Comparison of ENCODE assay signal across 32 cellular contexts in the genomic region with DNA sequence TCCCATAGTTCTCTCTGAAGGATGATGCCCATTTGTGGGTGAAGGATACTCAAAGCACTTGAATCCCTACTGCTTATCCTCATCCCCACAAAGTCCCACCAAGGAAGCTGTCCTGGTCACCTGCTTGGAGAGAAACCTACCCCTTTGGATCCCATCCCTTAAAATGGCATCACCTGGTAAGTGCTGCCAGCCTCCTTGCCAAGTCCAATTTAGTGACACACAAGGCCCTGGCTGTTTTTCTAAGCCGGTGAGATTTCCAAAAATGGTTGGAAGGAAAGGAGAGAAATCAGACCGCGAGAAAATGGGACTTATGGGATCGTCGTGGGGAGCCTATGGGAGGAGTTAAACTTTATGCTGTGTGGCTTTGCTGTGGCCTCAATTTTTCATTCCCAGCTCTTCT.
"Had no signal": no experiment of that assay in that cellular context is flagged by ENCODE, and none has a peak within 500 bp of the region (broad histone marks: within the 10 kb centered on the region; RNA-seq: fewer than 3 reads in every experiment).

No MANE protein-coding gene starts in this region.

- H3K4me3 Mint-ChIP-seq: activated B cell treated with CpG ODN at 0.5 μM for 24 hours; activated CD4-positive, alpha-beta memory T cell treated with anti-CD3 and anti-CD28 coated beads for 36 hours; activated CD4-positive, alpha-beta T cell treated with anti-CD3 and anti-CD28 coated beads, Interleukin-2, amount 10 ng/mL, durations not matched to agents 24 days and 14 days; activated CD8-positive, alpha-beta T cell treated with anti-CD3 and anti-CD28 coated beads for 36 hours; activated naive CD4-positive, alpha-beta T cell treated with anti-CD3 and anti-CD28 coated beads for 36 hours; activated naive CD4-positive, alpha-beta T cell treated with anti-CD3 and anti-CD28 coated beads, Interleukin-2, amount 50 U/mL, for 24 hours; activated naive CD8-positive, alpha-beta T cell treated with anti-CD3 and anti-CD28 coated beads for 36 hours; activated T-cell treated with anti-CD3 and anti-CD28 coated beads, Interleukin-2, amount 50 U/mL, for 4 hours; activated T-cell treated with anti-CD3 and anti-CD28 coated beads, Interleukin-2, amount 50 U/mL, for 72 hours; activated T-helper 1 cell treated with anti-CD3 and anti-CD28 coated beads, Interleukin-12 subunit alpha, Interleukin-12 subunit beta, Interleukin-2, Interleukin-4 antibody, amounts not matched to agents 30 ng/mL and 10 ng/mL and 1 ng/mL, durations not matched to agents 14 hours and 24 hours and 36 hours; activated T-helper 17 cell treated with anti-CD3 and anti-CD28 coated beads, Interleukin-2, amount 50 U/mL, for 72 hours; T-helper 1 cell treated with Interleukin-12 subunit alpha and Interleukin-12 subunit beta and Interleukin-4 antibody, amounts not matched to agents 30 μg/mL and 1 μg/mL, for 36 hours; T-helper 2 cell treated with Interferon-gamma antibody and Interleukin-4, amounts not matched to agents 5 μg/mL and 100 μg/mL, for 36 hours had no signal

- H3K9me3 Mint-ChIP-seq: activated B cell treated with CpG ODN at 0.5 μM for 24 hours; activated CD4-positive, alpha-beta memory T cell treated with anti-CD3 and anti-CD28 coated beads for 36 hours; activated CD8-positive, alpha-beta T cell treated with anti-CD3 and anti-CD28 coated beads for 36 hours; activated naive CD4-positive, alpha-beta T cell treated with anti-CD3 and anti-CD28 coated beads for 36 hours; activated naive CD4-positive, alpha-beta T cell treated with anti-CD3 and anti-CD28 coated beads, Interleukin-2, amount 50 U/mL, for 24 hours; activated T-helper 1 cell treated with anti-CD3 and anti-CD28 coated beads, Interleukin-12 subunit alpha, Interleukin-12 subunit beta, Interleukin-2, Interleukin-4 antibody, amounts not matched to agents 30 ng/mL and 10 ng/mL and 1 ng/mL, durations not matched to agents 14 hours and 24 hours and 36 hours had no signal

- H3K27me3 Mint-ChIP-seq: activated B cell treated with CpG ODN at 0.5 μM for 24 hours; activated CD4-positive, alpha-beta memory T cell treated with anti-CD3 and anti-CD28 coated beads for 36 hours; activated naive CD4-positive, alpha-beta T cell treated with anti-CD3 and anti-CD28 coated beads, Interleukin-2, amount 50 U/mL, for 24 hours; activated naive CD8-positive, alpha-beta T cell treated with anti-CD3 and anti-CD28 coated beads for 36 hours had no signal

- DNase-seq: activated B cell treated with CpG ODN at 0.5 μM for 24 hours; activated CD4-positive, alpha-beta memory T cell treated with anti-CD3 and anti-CD28 coated beads for 36 hours; activated CD4-positive, alpha-beta T cell treated with anti-CD3 and anti-CD28 coated beads for 4 hours; activated CD4-positive, alpha-beta T cell treated with anti-CD3 and anti-CD28 coated beads, Interleukin-2, amount 10 ng/mL, durations not matched to agents 24 days and 14 days; activated CD4-positive, alpha-beta T cell treated with anti-CD3 and anti-CD28 coated beads, Interleukin-2, amount 50 U/mL, for 1 hour; activated CD4-positive, alpha-beta T cell treated with anti-CD3 and anti-CD28 coated beads, Interleukin-2, amount 50 U/mL, for 4 hours; activated CD4-positive, CD25-positive, alpha-beta regulatory T cell treated with anti-CD3 and anti-CD28 coated beads, Interleukin-2, amount 50 U/mL, for 72 hours; activated CD8-positive, alpha-beta memory T cell treated with anti-CD3 and anti-CD28 coated beads, Interleukin-2, amount 50 U/mL, for 4 hours; activated CD8-positive, alpha-beta T cell treated with anti-CD3 and anti-CD28 coated beads for 36 hours; activated effector memory CD4-positive, alpha-beta T cell treated with anti-CD3 and anti-CD28 coated beads, Interleukin-2, amount 50 U/mL, for 16 hours; activated gamma-delta T cell treated with Interleukin-2 at 50 U/mL for 16 hours; activated naive CD4-positive, alpha-beta T cell; activated naive CD4-positive, alpha-beta T cell treated with anti-CD3 and anti-CD28 coated beads for 36 hours; activated naive CD8-positive, alpha-beta T cell treated with anti-CD3 and anti-CD28 coated beads for 36 hours; activated T-cell treated with anti-CD3 and anti-CD28 coated beads for 4 hours; activated T-cell treated with anti-CD3 and anti-CD28 coated beads, Interleukin-2, amount 50 U/mL, for 1 hour; activated T-cell treated with anti-CD3 and anti-CD28 coated beads, Interleukin-2, amount 50 U/mL, for 4 hours; activated T-cell treated with anti-CD3 and anti-CD28 coated beads, Interleukin-2, amount 50 U/mL, for 72 hours; adrenal gland; amniotic stem cell; aorta; body of pancreas; brain microvascular endothelial cell; central memory CD4-positive, alpha-beta T cell; T-helper 1 cell; T-helper 2 cell; T-helper 9 cell had no signal

- H3K27ac Mint-ChIP-seq: activated B cell treated with CpG ODN at 0.5 μM for 24 hours; activated CD4-positive, alpha-beta memory T cell treated with anti-CD3 and anti-CD28 coated beads for 36 hours; activated CD4-positive, alpha-beta T cell treated with anti-CD3 and anti-CD28 coated beads, Interleukin-2, amount 10 ng/mL, durations not matched to agents 24 days and 14 days; activated CD8-positive, alpha-beta T cell treated with anti-CD3 and anti-CD28 coated beads for 36 hours; activated naive CD4-positive, alpha-beta T cell treated with anti-CD3 and anti-CD28 coated beads for 36 hours; activated naive CD4-positive, alpha-beta T cell treated with anti-CD3 and anti-CD28 coated beads, Interleukin-2, amount 50 U/mL, for 24 hours; activated naive CD8-positive, alpha-beta T cell treated with anti-CD3 and anti-CD28 coated beads for 36 hours; activated T-cell treated with anti-CD3 and anti-CD28 coated beads, Interleukin-2, amount 50 U/mL, for 72 hours; activated T-helper 1 cell treated with anti-CD3 and anti-CD28 coated beads, Interleukin-12 subunit alpha, Interleukin-12 subunit beta, Interleukin-2, Interleukin-4 antibody, amounts not matched to agents 30 ng/mL and 10 ng/mL and 1 ng/mL, durations not matched to agents 14 hours and 24 hours and 36 hours; activated T-helper 17 cell treated with anti-CD3 and anti-CD28 coated beads, Interleukin-2, amount 50 U/mL, for 72 hours; T-helper 1 cell treated with Interleukin-12 subunit alpha and Interleukin-12 subunit beta and Interleukin-4 antibody, amounts not matched to agents 30 μg/mL and 1 μg/mL, for 36 hours; T-helper 2 cell treated with Interferon-gamma antibody and Interleukin-4, amounts not matched to agents 5 μg/mL and 100 μg/mL, for 36 hours had no signal

- H3K4me1 Mint-ChIP-seq: activated B cell treated with CpG ODN at 0.5 μM for 24 hours; activated CD4-positive, alpha-beta T cell treated with anti-CD3 and anti-CD28 coated beads, Interleukin-2, amount 10 ng/mL, durations not matched to agents 24 days and 14 days; activated naive CD4-positive, alpha-beta T cell treated with anti-CD3 and anti-CD28 coated beads, Interleukin-2, amount 50 U/mL, for 24 hours; activated T-helper 17 cell treated with anti-CD3 and anti-CD28 coated beads, Interleukin-2, amount 50 U/mL, for 72 hours had no signal

- H3K36me3 Mint-ChIP-seq: activated CD4-positive, alpha-beta memory T cell treated with anti-CD3 and anti-CD28 coated beads for 36 hours; activated naive CD4-positive, alpha-beta T cell treated with anti-CD3 and anti-CD28 coated beads, Interleukin-2, amount 50 U/mL, for 24 hours had no signal
